In genomic region chr20:1212607-1213396, GRCh38 we compare ENCODE assay signal across 1 cellular context.
A peak's percentile ranks its signal among the peaks of the same experiment; 100 is the strongest.
TF ChIP-seq lines count a peak whose summit lies in the region.

No MANE protein-coding gene starts in this region.

TF ChIP-seq in HepG2, 621 proteins besides CTCF, POLR2A, EP300 and RAD21 (continued from another document and continues in another):
- TF ChIP-seq REL (CRISPR knock-in tag; conservative IDR thresholded peaks at IDR 0.05) (no peak), PHF5A (CRISPR knock-in tag; IDR thresholded peaks at IDR 0.05; ENCODE audit: low read depth, unreplicated experiment) (no peak), ETV6 (CRISPR knock-in tag; conservative IDR thresholded peaks at IDR 0.05) (no peak), HIC2 (CRISPR knock-in tag; IDR thresholded peaks at IDR 0.05; ENCODE audit: low read depth) (no peak), ZNF430 (CRISPR knock-in tag; IDR thresholded peaks at IDR 0.05) (0 out of 2 replicates have a peak, but pooled peaks have one; percentile 22), POGK (CRISPR knock-in tag; conservative IDR thresholded peaks at IDR 0.05) (no peak), MBD4 (IDR thresholded peaks at IDR 0.05; ENCODE audit: borderline replicate concordance, low read length) (no peak), PAWR (CRISPR knock-in tag; IDR thresholded peaks at IDR 0.05; ENCODE audit: borderline replicate concordance) (no peak), NFE2L2 (IDR thresholded peaks at IDR 0.05; ENCODE audit: low read length) (0 out of 2 replicates have a peak, but pooled peaks have one; percentile 2), ONECUT2 (CRISPR knock-in tag; IDR thresholded peaks at IDR 0.05) (no peak), NCOA1 (CRISPR knock-in tag; IDR thresholded peaks at IDR 0.05) (no peak), ZFP91 (CRISPR knock-in tag; IDR thresholded peaks at IDR 0.05; ENCODE audit: borderline replicate concordance) (no peak; the same call in 1 of the 2 replicates), SALL1 (CRISPR knock-in tag; IDR thresholded peaks at IDR 0.05) (peak; percentile 78), CBX5 (CRISPR knock-in tag; IDR thresholded peaks at IDR 0.05; ENCODE audit: borderline replicate concordance) (peak; percentile 71; the same call in 1 of the 2 replicates), ZNF513 (CRISPR knock-in tag; conservative IDR thresholded peaks at IDR 0.05) (no peak), GZF1 (CRISPR knock-in tag; IDR thresholded peaks at IDR 0.05) (peak; percentile 98), ZNF276 (CRISPR knock-in tag; IDR thresholded peaks at IDR 0.05; ENCODE audit: low read depth) (no peak), ZFP41 (CRISPR knock-in tag; IDR thresholded peaks at IDR 0.05; ENCODE audit: borderline replicate concordance) (no peak), DR1 (CRISPR knock-in tag; IDR thresholded peaks at IDR 0.05) (no peak), KAT7 (CRISPR knock-in tag; IDR thresholded peaks at IDR 0.05; ENCODE audit: borderline replicate concordance) (no peak), ZKSCAN5 (CRISPR knock-in tag; IDR thresholded peaks at IDR 0.05) (no peak), KLF6 (CRISPR knock-in tag; IDR thresholded peaks at IDR 0.05) (no peak), HNF4A (CRISPR knock-in tag; IDR thresholded peaks at IDR 0.05) (peak; percentile 67), ZNF549 (CRISPR knock-in tag; IDR thresholded peaks at IDR 0.05) (no peak), KDM6A (CRISPR knock-in tag; IDR thresholded peaks at IDR 0.05; ENCODE audit: low read depth) (no peak), ZNF230 (CRISPR knock-in tag; IDR thresholded peaks at IDR 0.05) (peak; percentile 46; the same call in 1 of the 2 replicates), ZNF142 (CRISPR knock-in tag; IDR thresholded peaks at IDR 0.05) (no peak), ZNF879 (CRISPR knock-in tag; IDR thresholded peaks at IDR 0.05) (0 out of 2 replicates have a peak, but pooled peaks have one; percentile 64), ZFYVE20 (CRISPR knock-in tag; IDR thresholded peaks at IDR 0.05; ENCODE audit: borderline replicate concordance, low read depth) (no peak), ZNF569 (CRISPR knock-in tag; IDR thresholded peaks at IDR 0.05; ENCODE audit: borderline replicate concordance) (no peak), MED8 (CRISPR knock-in tag; IDR thresholded peaks at IDR 0.05; ENCODE audit: insufficient replicate concordance) (no peak), MAZ (IDR thresholded peaks at IDR 0.05; ENCODE audit: borderline replicate concordance, low read depth, low read length) (no peak), MAZ (CRISPR knock-in tag; IDR thresholded peaks at IDR 0.05; ENCODE audit: low read depth) (no peak; the same call in 1 of the 2 replicates), GFI1 (CRISPR knock-in tag; IDR thresholded peaks at IDR 0.05; ENCODE audit: borderline replicate concordance) (no peak), ZFP36L1 (CRISPR knock-in tag; IDR thresholded peaks at IDR 0.05) (peak; percentile 88), IRF2 (CRISPR knock-in tag; IDR thresholded peaks at IDR 0.05) (peak; percentile 83), ZNF503 (CRISPR knock-in tag; IDR thresholded peaks at IDR 0.05) (no peak), PHB2 (IDR thresholded peaks at IDR 0.05; ENCODE audit: partially characterized antibody) (no peak), ZNF274 (CRISPR knock-in tag; IDR thresholded peaks at IDR 0.05) (no peak; the same call in 1 of the 2 replicates), ZNF747 (CRISPR knock-in tag; IDR thresholded peaks at IDR 0.05; ENCODE audit: borderline replicate concordance) (no peak), ZFX (CRISPR knock-in tag; IDR thresholded peaks at IDR 0.05; ENCODE audit: low read depth) (peak; percentile 18; the same call in 1 of the 2 replicates), KDM5B (CRISPR knock-in tag; IDR thresholded peaks at IDR 0.05; ENCODE audit: borderline replicate concordance) (no peak), REPIN1 (CRISPR knock-in tag; IDR thresholded peaks at IDR 0.05; ENCODE audit: borderline replicate concordance, low read depth) (peak; percentile 90; the same call in 1 of the 2 replicates), ZNF224 (CRISPR knock-in tag; IDR thresholded peaks at IDR 0.05) (no peak), SIX4 (CRISPR knock-in tag; IDR thresholded peaks at IDR 0.05) (no peak), CEBPG (CRISPR knock-in tag; IDR thresholded peaks at IDR 0.05) (peak; percentile 41; the same call in 1 of the 2 replicates), RFX1 (IDR thresholded peaks at IDR 0.05) (no peak), ZNF256 (CRISPR knock-in tag; conservative IDR thresholded peaks at IDR 0.05) (no peak), CHCHD3 (CRISPR knock-in tag; IDR thresholded peaks at IDR 0.05) (no peak), TFAP4 (IDR thresholded peaks at IDR 0.05; ENCODE audit: borderline replicate concordance, low read depth) (no peak), CBX2 (IDR thresholded peaks at IDR 0.05; ENCODE audit: low read depth, low read length) (no peak), CBX2 (CRISPR knock-in tag; IDR thresholded peaks at IDR 0.05; ENCODE audit: low read depth) (no peak), ZNF564 (CRISPR knock-in tag; IDR thresholded peaks at IDR 0.05) (no peak), ZNF441 (CRISPR knock-in tag; IDR thresholded peaks at IDR 0.05; ENCODE audit: borderline replicate concordance) (peak; percentile 57; the same call in 1 of the 2 replicates), SETDB1 (CRISPR knock-in tag; IDR thresholded peaks at IDR 0.05; ENCODE audit: borderline replicate concordance) (no peak), ZNF598 (CRISPR knock-in tag; IDR thresholded peaks at IDR 0.05; ENCODE audit: borderline replicate concordance) (peak; percentile 86; the same call in 1 of the 2 replicates)
